ENCODE assay signal across 9 cellular contexts in the genomic region with DNA sequence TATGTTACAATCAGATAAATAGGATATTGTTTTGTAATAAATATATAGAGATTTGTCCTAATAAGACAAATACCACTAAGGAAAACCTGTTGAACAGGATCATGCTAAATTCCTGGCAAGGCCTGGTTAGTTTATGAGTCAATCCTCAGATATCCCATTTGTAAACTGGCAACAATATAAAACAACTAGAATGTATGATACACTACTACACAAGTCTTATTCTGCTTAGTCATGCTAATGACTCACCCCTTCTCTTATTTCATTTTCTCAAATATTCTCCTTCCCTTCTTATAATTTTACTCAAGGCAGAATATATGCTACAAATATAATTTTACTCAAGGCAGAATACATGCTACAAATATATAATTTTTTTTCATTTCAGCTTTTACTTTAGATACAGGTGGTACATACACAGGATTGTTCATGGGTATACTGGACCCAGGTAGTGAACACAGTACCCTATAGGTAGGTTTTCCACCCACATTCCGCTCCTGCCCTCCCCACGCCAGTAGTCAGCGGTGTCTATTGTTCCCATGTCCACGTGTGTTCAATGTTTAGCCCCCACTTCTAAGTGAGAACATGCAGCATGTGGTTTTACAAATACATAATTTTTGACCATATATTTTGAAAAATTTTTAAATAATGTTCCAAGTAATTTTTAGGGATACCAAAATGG. TPM values are rescaled to one million over a fixed set of nuclear protein-coding genes. Genes with fewer than 3 reads are reported as not detected.
DNase-seq lines count a peak whose midpoint lies in the region; ATAC-seq and TF ChIP-seq lines count a peak whose summit lies in the region.
"Had no signal": no experiment of that assay in that cellular context is flagged by ENCODE, and none has a peak within 500 bp of the region (broad histone marks: within the 10 kb centered on the region; RNA-seq: fewer than 3 reads in every experiment).

No MANE protein-coding gene starts in this region.

- CTCF ChIA-PET in SK-N-SH (lab: Yijun Ruan, JAX), result no interaction called here
- CTCF ChIA-PET in GM10248 (lab: Yijun Ruan, JAX), result interaction anchor here (1.1 kb wide), 1 partner anchor 9 kb away, joined by 4 read pairs; no protein-coding TSS in a partner anchor

- H3K79me2 ChIP-seq in GM23338 (replicated peaks; ENCODE audit: insufficient read depth) (peaks cover 81% of the 10 kb centered on the region), SK-N-SH (ENCODE audit: insufficient read depth) (peaks cover 96% of the 10 kb centered on the region)

- H3K27me3 ChIP-seq in GM23338 (ENCODE audit: insufficient read depth) (no peaks in the 10 kb centered on the region), SK-N-SH (ENCODE audit: insufficient read depth) (no peaks in the 10 kb centered on the region), skeletal muscle satellite cell (ENCODE audit: control insufficient read depth, insufficient read depth, low read length) (no peaks in the 10 kb centered on the region)

- H3K27ac ChIP-seq in GM23338 (ENCODE audit: low read depth) (0 out of 2 replicates have a peak overlapping the region, but pooled peaks have one; percentile 11), SK-N-SH (ENCODE audit: low read depth in 2 of 2, low read length in 1 of 2) (peak overlapping the region; percentile 60 to 85; a peak in 3 of 4 replicates), substantia nigra (ENCODE audit: low read depth, low read length, poor library complexity, severe bottlenecking) (no peak overlapping the region)

- H3K4me2 ChIP-seq in GM23338 (no peak overlapping the region), SK-N-SH (peak overlapping the region; percentile 68), skeletal muscle satellite cell (ENCODE audit: low read length) (peak overlapping the region; percentile 71)

- no peaks in the 10 kb centered on the region for H3K27me3 Mint-ChIP-seq in GM23338 (ENCODE audit: insufficient read depth, low read depth, poor library complexity)

- peaks cover 49% of the 10 kb centered on the region for H3K36me3 Mint-ChIP-seq in GM23338 (ENCODE audit: low read depth)

- peak in 1 of 2 experiments; percentile 50; a peak in 1 of 4 replicates for TF ChIP-seq EP300 in SK-N-SH (IDR thresholded peaks at IDR 0.05; ENCODE audit: borderline replicate concordance in 1 of 2, low read depth in 1 of 2, low read length in 1 of 2)

- H3K9me2 ChIP-seq in GM23338 (ENCODE audit: insufficient read depth), result no peaks in the 10 kb centered on the region
- no peaks in the 10 kb centered on the region for H3K9me2 ChIP-seq in SK-N-SH

- POLR2A ChIA-PET in SK-N-SH (lab: Yijun Ruan, JAX) (no interaction called here), GM10248 (lab: Yijun Ruan, JAX) (no interaction called here)

- WGBS in SK-N-SH (ENCODE audit: low lambda C conversion rate), result 71% methylated on average over 4 of the region's 4 CpGs

- H3K36me3 ChIP-seq in GM23338 (ENCODE audit: insufficient read depth), result peaks cover 33% of the 10 kb centered on the region
- peaks cover 51 to 63% of the 10 kb centered on the region in 2 experiments for H3K36me3 ChIP-seq in SK-N-SH (replicated peaks in 1 of 2; ENCODE audit: control insufficient read depth in 1 of 2, insufficient read depth in 2 of 2, low read length in 1 of 2)
- peaks cover 50% of the 10 kb centered on the region for H3K36me3 ChIP-seq in skeletal muscle satellite cell (ENCODE audit: insufficient read depth, low read length)

- TF ChIP-seq RAD21 in SK-N-SH (IDR thresholded peaks at IDR 0.05; ENCODE audit: low read length), result no peak

- no peak overlapping the region for H3K4me3 ChIP-seq in GM23338
- no peak overlapping the region for H3K4me3 ChIP-seq in SK-N-SH (ENCODE audit: low read depth in 2 of 2, low read length in 1 of 2)
- peak overlapping the region; percentile 42 for H3K4me3 ChIP-seq in skeletal muscle satellite cell (ENCODE audit: low read length)

- H3K9me3 Mint-ChIP-seq in GM23338, result no peaks in the 10 kb centered on the region

- H2AFZ ChIP-seq in GM23338 (no peak overlapping the region), SK-N-SH (ENCODE audit: low read depth) (no peak overlapping the region)

- H3K9ac ChIP-seq in SK-N-SH (no peak overlapping the region), skeletal muscle satellite cell (ENCODE audit: low read depth, low read length) (peak overlapping the region; percentile 44)

- no peaks in the 10 kb centered on the region for H3K9me3 ChIP-seq in SK-N-SH
- no peaks in the 10 kb centered on the region for H3K9me3 ChIP-seq in skeletal muscle satellite cell (replicated peaks; ENCODE audit: low read length)

- ATAC-seq in GM23338, result no peak

- peak overlapping the region; percentile 71 for H3K27ac Mint-ChIP-seq in GM23338

- H3K4me1 ChIP-seq in GM23338 (ENCODE audit: insufficient read depth), result peaks cover 10% of the 10 kb centered on the region
- H3K4me1 ChIP-seq in SK-N-SH (ENCODE audit: control insufficient read depth in 1 of 2, insufficient read depth in 2 of 2, low read depth in 1 of 2, low read length in 1 of 2), result peaks cover 10 to 29% of the 10 kb centered on the region in 2 experiments
- H3K4me1 ChIP-seq in skeletal muscle satellite cell (ENCODE audit: control insufficient read depth, insufficient read depth, low read length), result peaks cover 53% of the 10 kb centered on the region

- TF ChIP-seq CTCF in GM23338 (conservative IDR thresholded peaks at IDR 0.05; ENCODE audit: low read depth in 2 of 2), result no peak
- no peak for TF ChIP-seq CTCF in SK-N-SH (IDR thresholded peaks at IDR 0.05)
- no peak for TF ChIP-seq CTCF in GM10248 (IDR thresholded peaks at IDR 0.05; ENCODE audit: control extremely low read depth, extremely low read depth, low read depth, missing control alignments)

- H3K4me1 Mint-ChIP-seq in GM23338, result peaks cover 16% of the 10 kb centered on the region; the same call in 2 of the 3 replicates

- no peaks in the 10 kb centered on the region for H3F3A ChIP-seq in GM23338 (replicated peaks; ENCODE audit: low read depth)
- H3F3A ChIP-seq in SK-N-SH (replicated peaks; ENCODE audit: insufficient read depth), result peaks cover 26% of the 10 kb centered on the region

- H3K4me3 Mint-ChIP-seq in GM23338, result no peak overlapping the region

- peaks cover 31% of the 10 kb centered on the region for H4K20me1 ChIP-seq in GM23338 (replicated peaks; ENCODE audit: insufficient read depth)
- peaks cover 49% of the 10 kb centered on the region for H4K20me1 ChIP-seq in SK-N-SH (ENCODE audit: insufficient read depth)

- no peak for DNase-seq in GM23338 (ENCODE audit: low spot score)
- DNase-seq in SK-N-SH, result no peak
- peak; percentile 57 for DNase-seq in foreskin melanocyte
- no peak for DNase-seq in UCSD-AML1 (lab: John Stamatoyannopoulos, UW; ENCODE audit: unreplicated experiment)
- no peak for DNase-seq in GM10248 (ENCODE audit: extremely low spot score)
- no peak for DNase-seq in substantia nigra (lab: John Stamatoyannopoulos, UW)
- DNase-seq in NCI-H128 (lab: John Stamatoyannopoulos, UW; ENCODE audit: unreplicated experiment), result no peak
- DNase-seq: NCI-H510A had no signal

TF ChIP-seq in GM23338, 12 proteins besides CTCF, POLR2A, EP300 and RAD21 (continues in another document):
- TF ChIP-seq NANOG (IDR thresholded peaks at IDR 0.05; ENCODE audit: borderline replicate concordance), result no peak

TF ChIP-seq in SK-N-SH, 30 proteins besides CTCF, POLR2A, EP300 and RAD21 (continues in another document):
- peak; percentile 26; the same call in 1 of the 2 replicates for TF ChIP-seq RXRA (IDR thresholded peaks at IDR 0.05; ENCODE audit: borderline replicate concordance, low read depth)
- no peak for TF ChIP-seq MXI1 (IDR thresholded peaks at IDR 0.05; ENCODE audit: low read depth, low read length)
- peak; percentile 80 for TF ChIP-seq NFIC (IDR thresholded peaks at IDR 0.05; ENCODE audit: borderline replicate concordance)
- no peak for TF ChIP-seq RFX5 (IDR thresholded peaks at IDR 0.05; ENCODE audit: low read length)
- TF ChIP-seq, protein P1, sequence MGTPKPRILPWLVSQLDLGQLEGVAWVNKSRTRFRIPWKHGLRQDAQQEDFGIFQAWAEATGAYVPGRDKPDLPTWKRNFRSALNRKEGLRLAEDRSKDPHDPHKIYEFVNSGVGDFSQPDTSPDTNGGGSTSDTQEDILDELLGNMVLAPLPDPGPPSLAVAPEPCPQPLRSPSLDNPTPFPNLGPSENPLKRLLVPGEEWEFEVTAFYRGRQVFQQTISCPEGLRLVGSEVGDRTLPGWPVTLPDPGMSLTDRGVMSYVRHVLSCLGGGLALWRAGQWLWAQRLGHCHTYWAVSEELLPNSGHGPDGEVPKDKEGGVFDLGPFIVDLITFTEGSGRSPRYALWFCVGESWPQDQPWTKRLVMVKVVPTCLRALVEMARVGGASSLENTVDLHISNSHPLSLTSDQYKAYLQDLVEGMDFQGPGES (IDR thresholded peaks at IDR 0.05; ENCODE audit: low read depth, low read length), result no peak
- TF ChIP-seq CHD2 (IDR thresholded peaks at IDR 0.05; ENCODE audit: low read length, partially characterized antibody), result no peak
- no peak for TF ChIP-seq GABPA (IDR thresholded peaks at IDR 0.05; ENCODE audit: low read depth)
- TF ChIP-seq MEF2A (IDR thresholded peaks at IDR 0.05; ENCODE audit: borderline replicate concordance, low read depth), result 0 out of 2 replicates have a peak, but pooled peaks have one; percentile 8

RNA-seq across cellular contexts. Expression of a gene that starts 6.3 kb away (rescaled TPM):
- 31.1 and 32.4 TPM in 2 replicates for total RNA-seq in GM23338 (2014; rRNA removed; shearing (Covaris generic))
- polyA plus RNA-seq in GM23338 (2016; fragmentation: Nextera tagmentation; extraction: Ambion mirVana) (22.1 and 25.2 TPM in 2 replicates), SK-N-SH (2012; rRNA removed) (22.3 and 31.0 TPM in 2 replicates)
- polyA plus RNA-seq in SK-N-SH (2012; cell fraction: cytosol; rRNA removed), result 21.3 and 25.1 TPM in 2 replicates
- polyA plus RNA-seq in SK-N-SH (2012; cell fraction: nucleus; rRNA removed), result 44.4 and 73.2 TPM in 2 replicates
- 34.7 and 35.2 TPM in 2 replicates for total RNA-seq in skeletal muscle satellite cell (2012; rRNA removed)

RNA-seq across cellular contexts. Expression of a gene that starts 17.3 kb away (rescaled TPM):
- total RNA-seq in GM23338 (2014; rRNA removed; shearing (Covaris generic)), result 0.78 and 1.1 TPM in 2 replicates
- polyA plus RNA-seq in GM23338 (2016; fragmentation: Nextera tagmentation; extraction: Ambion mirVana) (0.16 and 0.43 TPM in 2 replicates), SK-N-SH (2012; rRNA removed) (0.67 and 0.75 TPM in 2 replicates)
- 0.44 and 0.58 TPM in 2 replicates for polyA plus RNA-seq in SK-N-SH (2012; cell fraction: cytosol; rRNA removed)
- 0.66 and 0.74 TPM in 2 replicates for polyA plus RNA-seq in SK-N-SH (2012; cell fraction: nucleus; rRNA removed)
- under 0.01 and 5.9 TPM in 2 replicates for total RNA-seq in skeletal muscle satellite cell (2012; rRNA removed)

RNA-seq across cellular contexts. Expression of a gene that starts 42.8 kb away (rescaled TPM):
- 6.9 and 11.2 TPM in 2 replicates for total RNA-seq in GM23338 (2014; rRNA removed; shearing (Covaris generic))
- 4.5 and 5.9 TPM in 2 replicates for polyA plus RNA-seq in GM23338 (2016; fragmentation: Nextera tagmentation; extraction: Ambion mirVana)
- polyA plus RNA-seq in SK-N-SH (2012; rRNA removed), result 0.30 and 0.55 TPM in 2 replicates
- 0.28 and 1.2 TPM in 2 replicates for polyA plus RNA-seq in SK-N-SH (2012; cell fraction: cytosol; rRNA removed)
- polyA plus RNA-seq in SK-N-SH (2012; cell fraction: nucleus; rRNA removed), result 0.34 and 0.70 TPM in 2 replicates
- not detected in 2 replicates for total RNA-seq in skeletal muscle satellite cell (2012; rRNA removed)
